Comparison of ENCODE assay signal across 15 cellular contexts in the genomic region with DNA sequence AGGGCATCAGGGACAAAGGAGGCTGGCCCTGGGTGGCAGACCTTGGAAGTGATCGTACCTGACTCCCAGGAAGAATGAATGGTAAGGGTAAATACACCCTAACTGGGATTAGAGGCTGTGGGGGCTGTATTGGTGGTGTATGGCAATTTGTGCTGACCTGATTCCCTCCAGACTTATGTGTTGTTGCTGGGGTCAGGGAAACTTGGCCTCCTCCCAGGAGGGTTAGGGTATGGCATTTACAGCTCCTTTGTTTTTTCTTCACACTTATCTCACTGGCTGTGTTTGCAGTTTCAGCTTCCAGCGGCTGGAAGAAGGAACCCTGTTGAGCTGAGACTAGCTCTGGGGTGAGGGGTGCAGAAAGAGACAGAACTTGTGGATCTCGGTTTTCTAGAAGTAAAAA. TPM values are rescaled to one million over a fixed set of nuclear protein-coding genes. Genes with fewer than 3 reads are reported as not detected.
DNase-seq lines count a peak whose midpoint lies in the region; ATAC-seq and TF ChIP-seq lines count a peak whose summit lies in the region.
"Had no signal": no experiment of that assay in that cellular context is flagged by ENCODE, and none has a peak within 500 bp of the region (broad histone marks: within the 10 kb centered on the region; RNA-seq: fewer than 3 reads in every experiment).

No MANE protein-coding gene starts in this region.

- H3K23ac ChIP-seq in IMR-90 (ENCODE audit: low read depth, low read length) = no peak overlapping the region

- H2BK120ac ChIP-seq in IMR-90 (ENCODE audit: low read depth, low read length) = no peak overlapping the region

- peaks cover 6% of the 10 kb centered on the region for H3K36me3 Mint-ChIP-seq in brain

- no peak overlapping the region for H4K5ac ChIP-seq in IMR-90 (ENCODE audit: low read depth, low read length)

- H3K4me3 ChIP-seq in DND-41 (ENCODE audit: low read depth in 1 of 2, low read length in 2 of 2) (no peak overlapping the region), IMR-90 (ENCODE audit: insufficient read depth, low read depth, low read length) (no peak overlapping the region), mesodermal cell (ENCODE audit: extremely low read depth, insufficient read depth, low read length, poor library complexity, severe bottlenecking) (no peak overlapping the region)
- H3K4me3 ChIP-seq: ovary, spleen had no signal

- no peak for TF ChIP-seq RAD21 in IMR-90 (IDR thresholded peaks at IDR 0.05; ENCODE audit: low read length)

- POLR2A ChIA-PET in IMR-90 (lab: Charles Lee; ENCODE audit: unreplicated experiment) = no interaction called here

- H3K4me3 Mint-ChIP-seq in brain = peak overlapping the region in 3 of 5 experiments; percentile 38 to 50 (median 38)

- H3K27me3 ChIP-seq in DND-41 (ENCODE audit: insufficient read depth, low read length, poor library complexity) (no peaks in the 10 kb centered on the region), IMR-90 (ENCODE audit: control insufficient read depth, insufficient read depth, low read length) (no peaks in the 10 kb centered on the region)
- H3K27me3 ChIP-seq: ovary, spleen had no signal

- H2BK5ac ChIP-seq in IMR-90 (ENCODE audit: low read depth, low read length, poor library complexity, severe bottlenecking) = no peak overlapping the region

- H3K36me3 ChIP-seq in DND-41 (ENCODE audit: insufficient read depth, low read length) (peaks cover 34% of the 10 kb centered on the region), IMR-90 (ENCODE audit: control insufficient read depth, insufficient read depth, low read length) (no peaks in the 10 kb centered on the region; the same call in 1 of the 2 replicates), mesodermal cell (ENCODE audit: control insufficient read depth, insufficient read depth, low read length) (peaks cover 20% of the 10 kb centered on the region)
- H3K36me3 ChIP-seq: ovary had no signal

- H3K9ac ChIP-seq in DND-41 (ENCODE audit: low read depth, low read length) (no peak overlapping the region), IMR-90 (ENCODE audit: low read depth, low read length) (no peak overlapping the region)

- H3K79me1 ChIP-seq in IMR-90 (ENCODE audit: low read depth in 1 of 2, low read length in 2 of 2) = peaks cover 40 to 61% of the 10 kb centered on the region in 2 experiments

- no CpG with 5 or more reads among the region's 3 CpGs for WGBS in IMR-90 (ENCODE audit: extremely low coverage in 2 of 2, insufficient read length in 1 of 2), 2 experiments
- 0 to 11% methylated on average over 2 to 3 of the region's 3 CpGs for WGBS in mesodermal cell (ENCODE audit: insufficient coverage in 2 of 2), 2 experiments

- H3K56ac ChIP-seq in IMR-90 (ENCODE audit: extremely low read depth, insufficient read depth, low read length) = no peak overlapping the region

- peak overlapping the region in 2 of 5 experiments; percentile 23 to 59 for H3K27ac Mint-ChIP-seq in brain

- no peak overlapping the region for H4K8ac ChIP-seq in IMR-90 (ENCODE audit: low read depth in 2 of 2, low read length in 2 of 2)

- H3K9me1 ChIP-seq in IMR-90 (ENCODE audit: insufficient read depth, low read length) = peaks cover 15% of the 10 kb centered on the region

- BruUV-seq in IMR-90 (replicated peaks; lab: Mats Ljungman, UMichigan) = no TSS peak

- H3K14ac ChIP-seq in IMR-90 (replicated peaks; ENCODE audit: low read depth, low read length) = no peak overlapping the region

- H3K27me3 Mint-ChIP-seq in brain = peaks cover 3% of the 10 kb centered on the region

- peaks cover 73% of the 10 kb centered on the region for H3K79me2 ChIP-seq in DND-41 (ENCODE audit: insufficient read depth, low read length)

- CTCF ChIA-PET in IMR-90 (lab: Yijun Ruan, JAX) = no interaction called here

- H4K20me1 ChIP-seq in DND-41 (ENCODE audit: insufficient read depth, low read length) (peaks cover 47% of the 10 kb centered on the region), IMR-90 (ENCODE audit: insufficient read depth, low read length) (peaks cover 13% of the 10 kb centered on the region; the same call in 1 of the 2 replicates)

- in situ Hi-C loops in IMR-90 (cut with MboI; ENCODE audit: low sequenced_read_pairs) = no loop called here

- no peaks in the 10 kb centered on the region for H3K9me3 Mint-ChIP-seq in brain

- intact Hi-C loops in IMR-90 (cut with micrococcal nuclease) = no loop called here

- no peak overlapping the region for H2BK20ac ChIP-seq in IMR-90 (ENCODE audit: low read depth, low read length)

- H4K91ac ChIP-seq in IMR-90 (ENCODE audit: insufficient read depth, low read depth, low read length) = no peak overlapping the region

- no peak overlapping the region for H2AFZ ChIP-seq in DND-41 (ENCODE audit: low read depth, low read length)
- no peak overlapping the region for H2AFZ ChIP-seq in IMR-90 (replicated peaks; ENCODE audit: low read length, poor library complexity)

- H3K4me1 ChIP-seq in DND-41 (ENCODE audit: insufficient read depth, low read length) (peaks cover 52% of the 10 kb centered on the region), IMR-90 (ENCODE audit: control insufficient read depth, insufficient read depth, low read length) (peaks cover 11% of the 10 kb centered on the region), mesodermal cell (ENCODE audit: control insufficient read depth, insufficient read depth, low read length, poor library complexity, severe bottlenecking) (peaks cover 40% of the 10 kb centered on the region)

- ATAC-seq in DND-41 (ENCODE audit: insufficient read depth, low read depth) (no peak), IMR-90 (ENCODE audit: low read depth) (0 out of 2 replicates have a peak, but pooled peaks have one; percentile 33), GM19395 (IDR thresholded peaks at IDR 0.05; ENCODE audit: unreplicated experiment) (no peak), GM18868 (IDR thresholded peaks at IDR 0.05; ENCODE audit: unreplicated experiment) (no peak)

- peaks cover 22% of the 10 kb centered on the region for H3K4me1 Mint-ChIP-seq in brain

- TF ChIP-seq POLR2A in IMR-90 (IDR thresholded peaks at IDR 0.05; ENCODE audit: low read depth, low read length) = no peak

- no peak overlapping the region for H2AK9ac ChIP-seq in IMR-90 (replicated peaks; ENCODE audit: low read depth, low read length, poor library complexity)

- 0 out of 2 replicates have a peak overlapping the region, but pooled peaks have one; percentile 26 for H3K27ac ChIP-seq in DND-41 (ENCODE audit: low read length)
- H3K27ac ChIP-seq in IMR-90 (ENCODE audit: insufficient read depth, low read length) = no peak overlapping the region
- peak overlapping the region; percentile 37 for H3K27ac ChIP-seq in mesodermal cell (ENCODE audit: low read depth, low read length, severe bottlenecking)
- H3K27ac ChIP-seq: spleen had no signal

- H3K18ac ChIP-seq in IMR-90 (ENCODE audit: low read depth, low read length) = no peak overlapping the region

- no peak overlapping the region for H3K4ac ChIP-seq in IMR-90 (ENCODE audit: low read depth, low read length)

- H2BK15ac ChIP-seq in IMR-90 (ENCODE audit: low read depth, low read length) = no peak overlapping the region

- dilution Hi-C loops in IMR-90 (cut with HindIII; ENCODE audit: low sequenced_read_pairs, unreplicated experiment) = no loop called here

- no peak for DNase-seq in DND-41
- no peak for DNase-seq in IMR-90
- no peak for DNase-seq in NCI-H226
- DNase-seq in medulla oblongata (ENCODE audit: extremely low spot score) = no peak
- DNase-seq: activated CD4-positive, alpha-beta T cell treated with anti-CD3 and anti-CD28 coated beads, Interleukin-2, amount 50 U/mL, for 4 hours; amygdala; NCI-H187; Right ventricle myocardium superior; spleen; T-helper 9 cell had no signal

- H2AK5ac ChIP-seq in IMR-90 (ENCODE audit: low read depth, low read length) = no peak overlapping the region

- H3K4me2 ChIP-seq in DND-41 (ENCODE audit: insufficient read depth, low read length) (no peak overlapping the region), IMR-90 (ENCODE audit: low read depth, low read length) (no peak overlapping the region)

- TF ChIP-seq CTCF in DND-41 (IDR thresholded peaks at IDR 0.05; ENCODE audit: borderline replicate concordance, extremely low read depth, low read length, poor library complexity, severe bottlenecking) = no peak
- no peak for TF ChIP-seq CTCF in IMR-90 (conservative IDR thresholded peaks at IDR 0.05; ENCODE audit: low read depth, low read length)
- no peak for TF ChIP-seq CTCF in brain (conservative IDR thresholded peaks at IDR 0.05)

- H3K9me3 ChIP-seq in DND-41 (ENCODE audit: insufficient read depth, low read length, severe bottlenecking) (no peaks in the 10 kb centered on the region), IMR-90 (ENCODE audit: control insufficient read depth, insufficient read depth, low read length) (no peaks in the 10 kb centered on the region), mesodermal cell (ENCODE audit: control insufficient read depth, low read length) (no peaks in the 10 kb centered on the region)
- H3K9me3 ChIP-seq: ovary, spleen had no signal

TF ChIP-seq in IMR-90, 13 proteins besides CTCF, POLR2A, EP300 and RAD21:
- no peak for TF ChIP-seq MAZ (IDR thresholded peaks at IDR 0.05; ENCODE audit: borderline replicate concordance, low read depth, low read length)
- TF ChIP-seq RCOR1 (IDR thresholded peaks at IDR 0.05; ENCODE audit: insufficient replicate concordance, low read length) = no peak
- no peak for TF ChIP-seq MAFK (IDR thresholded peaks at IDR 0.05; ENCODE audit: low read depth, low read length)

RNA-seq across cellular contexts. Expression of a gene that starts 8.2 kb away (rescaled TPM):
- total RNA-seq in IMR-90 (2012; rRNA removed) = 6.1 and 7.5 TPM in 2 replicates
- 6.7 and 7.5 TPM in 2 replicates for polyA plus RNA-seq in IMR-90 (2012; rRNA removed)
- 3.2 and 4.9 TPM in 2 replicates for polyA plus RNA-seq in IMR-90 (2012; cell fraction: cytosol; rRNA removed)
- polyA plus RNA-seq in IMR-90 (2012; cell fraction: nucleus; rRNA removed; ENCODE audit: low replicate concordance) = 2.0 and 2.8 TPM in 2 replicates
- polyA plus RNA-seq in brain (ENCODE audit: insufficient read depth, low read depth, low replicate concordance) = 10.8 TPM
- 12.4 TPM for polyA plus RNA-seq in mesodermal cell (2013, experiment 1 of 2)
- polyA plus RNA-seq in mesodermal cell (2013, experiment 2 of 2) = 11.1 TPM
